21 cellular contexts compared by ENCODE assay signal in genomic region chr12:39047539-39048078, GRCh38.
"Had no signal": no experiment of that assay in that cellular context is flagged by ENCODE, and none has a peak within 500 bp of the region (broad histone marks: within the 10 kb centered on the region; RNA-seq: fewer than 3 reads in every experiment).

No MANE protein-coding gene starts in this region.

- H3K4me1 ChIP-seq: body of pancreas, esophagus squamous epithelium had no signal

- H3K9me3 Mint-ChIP-seq: activated CD4-positive, alpha-beta T cell treated with anti-CD3 and anti-CD28 coated beads, Interleukin-2, amount 10 ng/mL, durations not matched to agents 7 days and 5 days; activated naive CD8-positive, alpha-beta T cell treated with anti-CD3 and anti-CD28 coated beads, Interleukin-2, amount 10 ng/mL, durations not matched to agents 7 days and 5 days; activated T-helper 2 cell treated with anti-CD3 and anti-CD28 coated beads, Interferon-gamma antibody, Interleukin-2, Interleukin-4, amounts not matched to agents 10 μg/mL and 5 μg/mL and 100 μg/mL, durations not matched to agents 14 hours and 24 hours and 36 hours had no signal

- H3K27me3 Mint-ChIP-seq: activated CD4-positive, alpha-beta T cell treated with anti-CD3 and anti-CD28 coated beads, Interleukin-2, amount 10 ng/mL, durations not matched to agents 7 days and 5 days; activated naive CD8-positive, alpha-beta T cell treated with anti-CD3 and anti-CD28 coated beads, Interleukin-2, amount 10 ng/mL, durations not matched to agents 7 days and 5 days; activated T-cell treated with anti-CD3 and anti-CD28 coated beads, Interleukin-2, amount 50 U/mL, for 24 hours; natural killer cell treated with Interleukin-12 subunit alpha and Interleukin-12 subunit beta and Interleukin-15 and Interleukin-18, amount 100 ng/mL, for 72 hours had no signal

- DNase-seq: activated CD4-positive, alpha-beta T cell treated with anti-CD3 and anti-CD28 coated beads, Interleukin-2, amount 10 ng/mL, durations not matched to agents 7 days and 5 days; activated CD8-positive, alpha-beta T cell treated with anti-CD3 and anti-CD28 coated beads, Interleukin-2, amount 10 ng/mL, durations not matched to agents 7 days and 5 days; activated naive CD4-positive, alpha-beta T cell treated with Interleukin-2 at 50 U/mL for 16 hours; activated naive CD8-positive, alpha-beta T cell treated with anti-CD3 and anti-CD28 coated beads, Interleukin-2, amount 10 ng/mL, durations not matched to agents 7 days and 5 days; activated T-cell treated with anti-CD3 and anti-CD28 coated beads, Interleukin-2, amount 50 U/mL, for 24 hours; amygdala; body of pancreas; dermis blood vessel endothelial cell; effector memory CD4-positive, alpha-beta T cell; esophagus squamous epithelium; immature natural killer cell; kidney glomerular epithelial cell; left ventricle myocardium superior; nucleus accumbens; stimulated activated CD4-positive, alpha-beta T cell treated with anti-CD3 and anti-CD28 coated beads, Interleukin-12 subunit alpha, Interleukin-12 subunit beta, amount 100 ng/mL, for 4 hours; stimulated activated CD4-positive, alpha-beta T cell treated with anti-CD3 and anti-CD28 coated beads, Interleukin-1b, Interleukin-23, amount 100 ng/mL, for 48 hours; stimulated activated CD8-positive, alpha-beta memory T cell treated with anti-CD3 and anti-CD28 coated beads, Interleukin-4, amount 100 ng/mL, for 48 hours; stimulated activated naive CD4-positive, alpha-beta T cell had no signal

- H3K27ac ChIP-seq: body of pancreas, esophagus squamous epithelium had no signal

- H3K36me3 ChIP-seq: esophagus squamous epithelium had no signal

- H3K36me3 Mint-ChIP-seq: activated naive CD8-positive, alpha-beta T cell treated with anti-CD3 and anti-CD28 coated beads, Interleukin-2, amount 10 ng/mL, durations not matched to agents 7 days and 5 days; immature natural killer cell; natural killer cell treated with Interleukin-12 subunit alpha and Interleukin-12 subunit beta and Interleukin-15 and Interleukin-18, amount 100 ng/mL, for 72 hours had no signal

- H3K27me3 ChIP-seq: body of pancreas, esophagus squamous epithelium had no signal

- H3K9me3 ChIP-seq: body of pancreas, esophagus squamous epithelium had no signal

- H3K27ac Mint-ChIP-seq: activated CD4-positive, alpha-beta T cell treated with anti-CD3 and anti-CD28 coated beads, Interleukin-2, amount 10 ng/mL, durations not matched to agents 7 days and 5 days; activated CD8-positive, alpha-beta T cell treated with anti-CD3 and anti-CD28 coated beads, Interleukin-2, amount 10 ng/mL, durations not matched to agents 7 days and 5 days; activated naive CD8-positive, alpha-beta T cell treated with anti-CD3 and anti-CD28 coated beads, Interleukin-2, amount 10 ng/mL, durations not matched to agents 7 days and 5 days; activated T-cell treated with anti-CD3 and anti-CD28 coated beads, Interleukin-2, amount 50 U/mL, for 24 hours; activated T-helper 2 cell treated with anti-CD3 and anti-CD28 coated beads, Interferon-gamma antibody, Interleukin-2, Interleukin-4, amounts not matched to agents 10 μg/mL and 5 μg/mL and 100 μg/mL, durations not matched to agents 14 hours and 24 hours and 36 hours; immature natural killer cell; natural killer cell treated with Interleukin-12 subunit alpha and Interleukin-12 subunit beta and Interleukin-15 and Interleukin-18, amount 100 ng/mL, for 72 hours had no signal

- ATAC-seq: activated CD4-positive, CD25-positive, alpha-beta regulatory T cell treated with anti-CD3 and anti-CD28 coated beads, Interleukin-2, amount 50 U/mL, for 24 hours; activated CD8-positive, alpha-beta T cell treated with anti-CD3 and anti-CD28 coated beads, Interleukin-2, amount 10 ng/mL, durations not matched to agents 7 days and 5 days; body of pancreas; left ventricle myocardium superior; natural killer cell treated with Interleukin-12 subunit alpha and Interleukin-12 subunit beta and Interleukin-15 and Interleukin-18, amount 100 ng/mL, for 72 hours had no signal

- H3K4me3 ChIP-seq: body of pancreas, esophagus squamous epithelium had no signal

- H3K4me3 Mint-ChIP-seq: activated CD4-positive, alpha-beta T cell treated with anti-CD3 and anti-CD28 coated beads, Interleukin-2, amount 10 ng/mL, durations not matched to agents 7 days and 5 days; activated CD8-positive, alpha-beta T cell treated with anti-CD3 and anti-CD28 coated beads, Interleukin-2, amount 10 ng/mL, durations not matched to agents 7 days and 5 days; activated naive CD8-positive, alpha-beta T cell treated with anti-CD3 and anti-CD28 coated beads, Interleukin-2, amount 10 ng/mL, durations not matched to agents 7 days and 5 days; activated T-cell treated with anti-CD3 and anti-CD28 coated beads, Interleukin-2, amount 50 U/mL, for 24 hours; immature natural killer cell; natural killer cell treated with Interleukin-12 subunit alpha and Interleukin-12 subunit beta and Interleukin-15 and Interleukin-18, amount 100 ng/mL, for 72 hours had no signal

- H3K4me1 Mint-ChIP-seq: activated CD4-positive, alpha-beta T cell treated with anti-CD3 and anti-CD28 coated beads, Interleukin-2, amount 10 ng/mL, durations not matched to agents 7 days and 5 days; activated naive CD8-positive, alpha-beta T cell treated with anti-CD3 and anti-CD28 coated beads, Interleukin-2, amount 10 ng/mL, durations not matched to agents 7 days and 5 days; immature natural killer cell had no signal
